In the genomic region with DNA sequence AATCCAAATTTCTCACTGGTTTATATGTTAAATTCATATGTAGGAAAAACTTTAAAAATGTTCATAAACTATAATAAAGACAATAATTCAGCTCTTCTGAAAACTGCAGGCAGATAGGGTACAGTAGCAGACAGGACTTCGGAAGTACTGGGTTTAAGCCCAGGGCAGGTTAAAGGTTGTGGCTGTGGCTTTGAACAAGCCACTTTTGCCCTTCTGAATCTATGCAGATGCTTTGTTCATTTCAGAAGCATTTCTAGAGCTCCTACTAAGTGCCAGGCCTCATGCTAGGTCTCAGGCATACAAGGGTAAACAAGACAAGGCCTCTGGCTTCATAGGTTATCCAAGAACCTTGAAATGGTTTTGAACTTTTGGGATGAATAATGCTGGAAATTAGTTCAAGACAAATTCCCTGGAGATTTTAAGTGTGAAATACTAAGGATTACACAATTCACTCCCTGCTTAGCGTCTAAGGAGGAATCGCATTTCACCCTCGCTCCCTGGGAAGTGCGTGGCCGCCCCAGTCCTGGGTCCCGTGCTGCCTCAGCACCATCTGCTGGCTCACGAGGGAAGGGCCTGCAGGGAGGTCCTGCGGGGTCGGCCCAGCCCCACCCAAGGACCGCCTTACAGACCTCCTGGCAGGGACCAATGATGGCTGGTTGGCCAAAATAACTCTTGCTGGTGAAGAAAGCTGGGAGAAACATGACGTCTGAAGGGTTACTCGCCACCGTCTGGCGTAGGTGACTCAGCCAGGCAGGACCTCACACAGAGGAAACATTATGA, we compare ENCODE assay signal across 8 cellular contexts.
DNase-seq lines count a peak whose midpoint lies in the region; ATAC-seq and TF ChIP-seq lines count a peak whose summit lies in the region.

No MANE protein-coding gene starts in this region.

- H2BK120ac ChIP-seq in neuronal stem cell (ENCODE audit: low read depth, low read length) = no peak overlapping the region

- intact Hi-C loops in PC-3 (cut with micrococcal nuclease) = loop anchor here (1.0 kb wide), 1 partner anchor 603 kb away; no protein-coding TSS in a partner anchor
- intact Hi-C loops in activated T-helper 1 cell treated with anti-CD3 and anti-CD28 coated beads, Interleukin-12 subunit alpha, Interleukin-12 subunit beta, Interleukin-2, Interleukin-4 antibody, amounts not matched to agents 30 ng/mL and 10 ng/mL and 1 ng/mL, durations not matched to agents 14 hours and 24 hours and 36 hours (cut with micrococcal nuclease) = no loop called here

- no peak overlapping the region for H3K4ac ChIP-seq in neuronal stem cell (ENCODE audit: low read length)

- no peak overlapping the region for H4K91ac ChIP-seq in neuronal stem cell (ENCODE audit: low read depth, low read length, poor library complexity)

- H3K27me3 Mint-ChIP-seq in activated T-helper 1 cell treated with anti-CD3 and anti-CD28 coated beads, Interleukin-12 subunit alpha, Interleukin-12 subunit beta, Interleukin-2, Interleukin-4 antibody, amounts not matched to agents 30 ng/mL and 10 ng/mL and 1 ng/mL, durations not matched to agents 14 hours and 24 hours and 36 hours (ENCODE audit: insufficient read depth) = no peaks in the 10 kb centered on the region

- no peaks in the 10 kb centered on the region for H4K20me1 ChIP-seq in PC-3 (ENCODE audit: low read length)

- H3K27ac Mint-ChIP-seq in activated T-helper 1 cell treated with anti-CD3 and anti-CD28 coated beads, Interleukin-12 subunit alpha, Interleukin-12 subunit beta, Interleukin-2, Interleukin-4 antibody, amounts not matched to agents 30 ng/mL and 10 ng/mL and 1 ng/mL, durations not matched to agents 14 hours and 24 hours and 36 hours = no peak overlapping the region

- TF ChIP-seq CTCF in GM12865 (IDR thresholded peaks at IDR 0.05; ENCODE audit: insufficient read depth, low read depth, low read length, missing control alignments) (peak; percentile 81), PC-3 (conservative IDR thresholded peaks at IDR 0.05; ENCODE audit: low read depth, low read length) (peak; percentile 70), fibroblast of pulmonary artery (IDR thresholded peaks at IDR 0.05; ENCODE audit: low read length, missing control alignments) (peak; percentile 39)

- H3K4me3 Mint-ChIP-seq in activated T-helper 1 cell treated with anti-CD3 and anti-CD28 coated beads, Interleukin-12 subunit alpha, Interleukin-12 subunit beta, Interleukin-2, Interleukin-4 antibody, amounts not matched to agents 30 ng/mL and 10 ng/mL and 1 ng/mL, durations not matched to agents 14 hours and 24 hours and 36 hours = no peak overlapping the region

- CTCF ChIA-PET in PC-3 (lab: Charles Lee) = no interaction called here

- no peaks in the 10 kb centered on the region for H3K79me1 ChIP-seq in neuronal stem cell (ENCODE audit: low read depth, low read length)

- no peak overlapping the region for H2AK5ac ChIP-seq in neuronal stem cell (ENCODE audit: low read depth, low read length)

- WGBS in neuronal stem cell (ENCODE audit: extremely low coverage in 2 of 2, insufficient read length in 2 of 2, insufficient replicate concordance in 1 of 2), 2 donors = no CpG with 5 or more reads among the region's 15 CpGs

- H4K8ac ChIP-seq in neuronal stem cell (ENCODE audit: low read depth, low read length) = no peak overlapping the region

- no peaks in the 10 kb centered on the region for H3K4me1 Mint-ChIP-seq in activated T-helper 1 cell treated with anti-CD3 and anti-CD28 coated beads, Interleukin-12 subunit alpha, Interleukin-12 subunit beta, Interleukin-2, Interleukin-4 antibody, amounts not matched to agents 30 ng/mL and 10 ng/mL and 1 ng/mL, durations not matched to agents 14 hours and 24 hours and 36 hours (ENCODE audit: low read depth)

- no peaks in the 10 kb centered on the region for H3K9me3 ChIP-seq in PC-3 (ENCODE audit: low read length)
- H3K9me3 ChIP-seq in neuronal stem cell (replicated peaks in 1 of 2; ENCODE audit: control insufficient read depth in 2 of 2, insufficient read depth in 1 of 2, low read depth in 1 of 2, low read length in 2 of 2) = no peaks in the 10 kb centered on the region

- H3K23ac ChIP-seq in neuronal stem cell (ENCODE audit: low read depth, low read length, poor library complexity) = no peak overlapping the region

- H2BK15ac ChIP-seq in neuronal stem cell (ENCODE audit: low read length) = no peak overlapping the region

- H3K4me3 ChIP-seq in GM12865 (ENCODE audit: low read depth, low read length) (no peak overlapping the region), PC-3 (ENCODE audit: low read length) (no peak overlapping the region), fibroblast of pulmonary artery (replicated peaks; ENCODE audit: low read depth, low read length) (no peak overlapping the region), neuronal stem cell (ENCODE audit: low read length in 2 of 2) (no peak overlapping the region)

- H3K18ac ChIP-seq in neuronal stem cell (ENCODE audit: low read length) = no peak overlapping the region

- H3K4me2 ChIP-seq in PC-3 (ENCODE audit: low read length) = no peak overlapping the region
- H3K4me2 ChIP-seq in neuronal stem cell (ENCODE audit: insufficient read depth, low read length, poor library complexity, severe bottlenecking) = no peak overlapping the region

- H3K14ac ChIP-seq in neuronal stem cell (ENCODE audit: low read length) = no peak overlapping the region

- peak; percentile 81 for ATAC-seq in HG02642 (IDR thresholded peaks at IDR 0.05; ENCODE audit: poor library complexity, unreplicated experiment)
- ATAC-seq in PC-3 = peak; percentile 89
- ATAC-seq in GM18870 (IDR thresholded peaks at IDR 0.05; ENCODE audit: unreplicated experiment) = no peak

- no peak overlapping the region for H2BK12ac ChIP-seq in neuronal stem cell (ENCODE audit: low read length)

- H3F3A ChIP-seq in PC-3 (ENCODE audit: low read length, unreplicated experiment) = no peaks in the 10 kb centered on the region

- H2BK5ac ChIP-seq in neuronal stem cell (ENCODE audit: low read length) = no peak overlapping the region

- peak; percentile 54 for DNase-seq in GM12865 (ENCODE audit: low read depth)
- peak; percentile 45 for DNase-seq in PC-3
- DNase-seq in fibroblast of pulmonary artery (ENCODE audit: low read depth) = peak; percentile 55
- peak; percentile 57 for DNase-seq in neuronal stem cell (ENCODE audit: low spot score)
- DNase-seq in middle frontal gyrus (ENCODE audit: extremely low spot score, low spot score) = no peak
- DNase-seq in activated T-helper 1 cell treated with anti-CD3 and anti-CD28 coated beads, Interleukin-12 subunit alpha, Interleukin-12 subunit beta, Interleukin-2, Interleukin-4 antibody, amounts not matched to agents 30 ng/mL and 10 ng/mL and 1 ng/mL, durations not matched to agents 14 hours and 24 hours and 36 hours (ENCODE audit: low spot score) = no peak

- H3K27me3 ChIP-seq in PC-3 (ENCODE audit: low read length) (peaks cover 3% of the 10 kb centered on the region; the same call in 1 of the 2 replicates), neuronal stem cell (ENCODE audit: control insufficient read depth in 3 of 3, insufficient read depth in 3 of 3, low read depth in 1 of 3, low read length in 3 of 3) (no peaks in the 10 kb centered on the region)

- H3K36me3 Mint-ChIP-seq in activated T-helper 1 cell treated with anti-CD3 and anti-CD28 coated beads, Interleukin-12 subunit alpha, Interleukin-12 subunit beta, Interleukin-2, Interleukin-4 antibody, amounts not matched to agents 30 ng/mL and 10 ng/mL and 1 ng/mL, durations not matched to agents 14 hours and 24 hours and 36 hours (ENCODE audit: low read depth) = no peaks in the 10 kb centered on the region

- H2AFZ ChIP-seq in PC-3 (ENCODE audit: low read length) (no peak overlapping the region), neuronal stem cell (ENCODE audit: low read length) (no peak overlapping the region)

- H3K9ac ChIP-seq in PC-3 (ENCODE audit: low read length) (no peak overlapping the region), neuronal stem cell (ENCODE audit: low read depth, low read length, poor library complexity) (no peak overlapping the region)

- POLR2A ChIA-PET in PC-3 (lab: Charles Lee; ENCODE audit: unreplicated experiment) = no interaction called here

- H3K9me2 ChIP-seq in PC-3 (replicated peaks; ENCODE audit: low read length) = no peaks in the 10 kb centered on the region

- H3K4me1 ChIP-seq in PC-3 (ENCODE audit: insufficient read depth, low read length) = 0 out of 2 replicates have a peak, but pooled peaks cover 4% of the 10 kb centered on the region
- H3K4me1 ChIP-seq in neuronal stem cell (ENCODE audit: control insufficient read depth in 2 of 2, insufficient read depth in 1 of 2, low read depth in 1 of 2, low read length in 2 of 2) = peaks cover 0 to 1% of the 10 kb centered on the region in 2 donors

- no peaks in the 10 kb centered on the region for H3K79me2 ChIP-seq in PC-3 (ENCODE audit: low read length)

- H3K27ac ChIP-seq in PC-3 (ENCODE audit: low read length) (no peak overlapping the region), neuronal stem cell (replicated peaks; ENCODE audit: low read length) (no peak overlapping the region)

- no peaks in the 10 kb centered on the region for H3K36me3 ChIP-seq in PC-3 (ENCODE audit: low read depth, low read length)
- no peaks in the 10 kb centered on the region for H3K36me3 ChIP-seq in neuronal stem cell (replicated peaks in 1 of 2; ENCODE audit: control insufficient read depth in 2 of 2, insufficient read depth in 2 of 2, low read length in 2 of 2)

- no TSS peak for BruUV-seq in PC-3 (replicated peaks; lab: Mats Ljungman, UMichigan)

- H3K9me3 Mint-ChIP-seq in activated T-helper 1 cell treated with anti-CD3 and anti-CD28 coated beads, Interleukin-12 subunit alpha, Interleukin-12 subunit beta, Interleukin-2, Interleukin-4 antibody, amounts not matched to agents 30 ng/mL and 10 ng/mL and 1 ng/mL, durations not matched to agents 14 hours and 24 hours and 36 hours = no peaks in the 10 kb centered on the region

Comparison
In these comparisons a context has a peak if more than half of its experiments do, and no peak if none do; other contexts are left out.
1. DNase-seq: peak in GM12865 (single experiment), PC-3 (single experiment), fibroblast of pulmonary artery (single experiment) and neuronal stem cell (single experiment); none in middle frontal gyrus (single experiment) and activated T-helper 1 cell treated with anti-CD3 and anti-CD28 coated beads, Interleukin-12 subunit alpha, Interleukin-12 subunit beta, Interleukin-2, Interleukin-4 antibody, amounts not matched to agents 30 ng/mL and 10 ng/mL and 1 ng/mL, durations not matched to agents 14 hours and 24 hours and 36 hours (single experiment).
2. Peak in every context shown above with its lines, with median percentiles within 50 percentile points of each other: CTCF ChIP-seq.